Comparison of ENCODE assay signal across 24 cellular contexts in genomic region chr3:146090521-146090920, GRCh38.
"Had no signal": no experiment of that assay in that cellular context is flagged by ENCODE, and none has a peak within 500 bp of the region (broad histone marks: within the 10 kb centered on the region; RNA-seq: fewer than 3 reads in every experiment).

No MANE protein-coding gene starts in this region.

- H3K4me3 ChIP-seq: esophagus squamous epithelium, gastrocnemius medialis, right atrium auricular region, spleen, suprapubic skin, tibial nerve had no signal

- H3K27ac ChIP-seq: brain microvascular endothelial cell, epithelial cell of prostate, esophagus squamous epithelium, gastrocnemius medialis, right atrium auricular region, spleen, suprapubic skin, tibial nerve had no signal

- H3K27ac Mint-ChIP-seq: dendritic cell treated with granulocyte-macrophage colony-stimulating factor and Interleukin-4, amounts not matched to agents 40 ng/mL and 50 ng/mL, for 4 days; naive thymus-derived CD4-positive, alpha-beta T cell had no signal

- DNase-seq: activated CD4-positive, alpha-beta T cell treated with anti-CD3 and anti-CD28 coated beads for 4 hours; activated CD4-positive, alpha-beta T cell treated with anti-CD3 and anti-CD28 coated beads, Interleukin-2, amount 50 U/mL, for 4 hours; activated CD4-positive, CD25-positive, alpha-beta regulatory T cell; activated effector memory CD4-positive, alpha-beta T cell treated with anti-CD3 and anti-CD28 coated beads, Interleukin-2, amount 50 U/mL, for 16 hours; activated naive CD4-positive, alpha-beta T cell treated with anti-CD3 and anti-CD28 coated beads, Interleukin-2, amount 50 U/mL, for 16 hours; amniotic stem cell; brain microvascular endothelial cell; central memory CD4-positive, alpha-beta T cell; esophagus squamous epithelium; gastrocnemius medialis; glutamatergic neuron; kidney; left colon; midbrain; naive thymus-derived CD4-positive, alpha-beta T cell; nucleus accumbens; spleen; stimulated activated naive CD4-positive, alpha-beta T cell had no signal

- H3K36me3 ChIP-seq: esophagus squamous epithelium, gastrocnemius medialis, right atrium auricular region, spleen, suprapubic skin, tibial nerve had no signal

- H3K27me3 ChIP-seq: brain microvascular endothelial cell, esophagus squamous epithelium, gastrocnemius medialis, right atrium auricular region, spleen, suprapubic skin, tibial nerve had no signal

- H3K4me1 Mint-ChIP-seq: naive thymus-derived CD4-positive, alpha-beta T cell had no signal

- ATAC-seq: gastrocnemius medialis; left colon; naive thymus-derived CD4-positive, alpha-beta T cell had no signal

- H3K36me3 Mint-ChIP-seq: naive thymus-derived CD4-positive, alpha-beta T cell had no signal

- H3K9me3 Mint-ChIP-seq: dendritic cell treated with granulocyte-macrophage colony-stimulating factor and Interleukin-4, amounts not matched to agents 40 ng/mL and 50 ng/mL, for 4 days; neural crest cell had no signal

- H3K9me3 ChIP-seq: esophagus squamous epithelium, gastrocnemius medialis, right atrium auricular region, spleen, suprapubic skin, tibial nerve had no signal

- H3K27me3 Mint-ChIP-seq: dendritic cell treated with granulocyte-macrophage colony-stimulating factor and Interleukin-4, amounts not matched to agents 40 ng/mL and 50 ng/mL, for 4 days; naive thymus-derived CD4-positive, alpha-beta T cell had no signal

- H3K4me1 ChIP-seq: gastrocnemius medialis, spleen, suprapubic skin had no signal

- H3K4me3 Mint-ChIP-seq: dendritic cell treated with granulocyte-macrophage colony-stimulating factor and Interleukin-4, amounts not matched to agents 40 ng/mL and 50 ng/mL, for 4 days; naive thymus-derived CD4-positive, alpha-beta T cell; neural crest cell had no signal
